9 cellular contexts compared by ENCODE assay signal in genomic region chr16:71869089-71869488, GRCh38.
"Had no signal": no experiment of that assay in that cellular context is flagged by ENCODE, and none has a peak within 500 bp of the region (broad histone marks: within the 10 kb centered on the region; RNA-seq: fewer than 3 reads in every experiment).

No MANE protein-coding gene starts in this region.

- H3K9me3 ChIP-seq: HAP-1 had no signal

- ATAC-seq: GM23338, HCT116 had no signal

- DNase-seq: GM23248, GOT3, H7, H9, HCEC 1CT, HFFc6 had no signal

- H3K4me3 ChIP-seq: GM23248, GM23338, HAP-1 had no signal

- H3K27ac ChIP-seq: GM23248 had no signal

- H3K4me1 ChIP-seq: HAP-1 had no signal
